ENCODE assay signal across 7 cellular contexts in genomic region chr10:31926765-31927596, GRCh38. TPM values are rescaled to one million over a fixed set of nuclear protein-coding genes. Genes with fewer than 3 reads are reported as not detected.
DNase-seq lines count a peak whose midpoint lies in the region; ATAC-seq, FAIRE-seq and TF ChIP-seq lines count a peak whose summit lies in the region.

No MANE protein-coding gene starts in this region.

- TF ChIP-seq POLR2A in endothelial cell of umbilical vein (IDR thresholded peaks at IDR 0.05; ENCODE audit: low read depth, low read length): no peak

- FAIRE-seq in endothelial cell of umbilical vein (lab: Jason Lieb, UNC): no peak
- no peak for FAIRE-seq in pancreas (lab: Jason Lieb, UNC)

- H3K36me3 ChIP-seq in Panc1 (ENCODE audit: control insufficient read depth, insufficient read depth, low read length) (no peaks in the 10 kb centered on the region; the same call in 1 of the 2 replicates), endothelial cell of umbilical vein (ENCODE audit: control insufficient read depth in 2 of 2, extremely low read depth in 1 of 2, insufficient read depth in 2 of 2, low read length in 2 of 2) (no peaks in the 10 kb centered on the region), pancreas (no peaks in the 10 kb centered on the region)

- dilution Hi-C loops in endothelial cell of umbilical vein (cut with MboI; ENCODE audit: extremely low pct_ligation_motif_present, low sequenced_read_pairs): no loop called here

- BruUV-seq in Panc1 (replicated peaks; lab: Mats Ljungman, UMichigan) (no TSS peak), endothelial cell of umbilical vein (replicated peaks; lab: Mats Ljungman, UMichigan) (TSS peak; percentile 10)

- peak overlapping the region; percentile 96; the same call in 1 of the 2 replicates for H3K4me3 ChIP-seq in GM12864 (ENCODE audit: low read depth, low read length)
- peak overlapping the region; percentile 73 to 88 for H3K4me3 ChIP-seq in Panc1 (ENCODE audit: low read depth in 2 of 2, low read length in 2 of 2)
- peak overlapping the region; percentile 74 to 90 (median 80) for H3K4me3 ChIP-seq in endothelial cell of umbilical vein (replicated peaks in 1 of 3; ENCODE audit: insufficient read depth in 1 of 3, low read depth in 1 of 3, low read length in 3 of 3)
- peak overlapping the region; percentile 72 to 90 (median 81) for H3K4me3 ChIP-seq in pancreas

- POLR2A ChIA-PET in Panc1 (lab: Charles Lee): no interaction called here
- POLR2A ChIA-PET in endothelial cell of umbilical vein (lab: Charles Lee): interaction anchor here (0.6 to 1.2 kb wide), 3 partner anchors 30 to 65 kb away, joined by 3 to 5 read pairs (median 3); no protein-coding TSS in a partner anchor

- H3K9me3 ChIP-seq in Panc1 (ENCODE audit: control insufficient read depth, insufficient read depth, low read depth, low read length) (no peaks in the 10 kb centered on the region), endothelial cell of umbilical vein (replicated peaks; ENCODE audit: control insufficient read depth, insufficient read depth, low read length) (no peaks in the 10 kb centered on the region), pancreas (no peaks in the 10 kb centered on the region)

- no peak for ATAC-seq in Panc1
- ATAC-seq in pancreas: no peak
- ATAC-seq in HG02623 (IDR thresholded peaks at IDR 0.05; ENCODE audit: unreplicated experiment): no peak

- no peaks in the 10 kb centered on the region for H3K9me1 ChIP-seq in endothelial cell of umbilical vein (replicated peaks; ENCODE audit: control insufficient read depth, extremely low read depth, insufficient read depth, low read length)

- in situ Hi-C loops in Panc1 (cut with HindIII; ENCODE audit: low pct_unique_long_range_greater_than_20kb, low sequenced_read_pairs): no loop called here

- no peaks in the 10 kb centered on the region for H3K27me3 ChIP-seq in Panc1 (ENCODE audit: control insufficient read depth, insufficient read depth, low read length)
- no peaks in the 10 kb centered on the region for H3K27me3 ChIP-seq in endothelial cell of umbilical vein (ENCODE audit: control insufficient read depth in 2 of 2, insufficient read depth in 2 of 2, low read length in 2 of 2)
- H3K27me3 ChIP-seq in pancreas: no peaks in the 10 kb centered on the region

- no peak for TF ChIP-seq CTCF in GM12864 (IDR thresholded peaks at IDR 0.05; ENCODE audit: low read depth, low read length, missing control alignments)
- TF ChIP-seq CTCF in Panc1 (IDR thresholded peaks at IDR 0.05): no peak
- TF ChIP-seq CTCF in endothelial cell of umbilical vein (IDR thresholded peaks at IDR 0.05; ENCODE audit: extremely low read depth in 1 of 2, insufficient read depth in 1 of 2, low read depth in 1 of 2, low read length in 2 of 2): no peak
- TF ChIP-seq CTCF in pancreas (IDR thresholded peaks at IDR 0.05): no peak

- peak overlapping the region; percentile 96 for H3K4me2 ChIP-seq in endothelial cell of umbilical vein (ENCODE audit: insufficient read depth, low read length)

- H3K27ac ChIP-seq in Panc1 (ENCODE audit: low read length): peak overlapping the region; percentile 82
- no peak overlapping the region for H3K27ac ChIP-seq in endothelial cell of umbilical vein (ENCODE audit: insufficient read depth, low read depth, low read length)
- H3K27ac ChIP-seq in pancreas: peak overlapping the region; percentile 94 to 99 (median 97)

- intact Hi-C loops in Panc1 (cut with micrococcal nuclease; ENCODE audit: unreplicated experiment): loop anchor here (5.0 kb wide), 1 partner anchor 60 kb away; no protein-coding TSS in a partner anchor
- intact Hi-C loops in endothelial cell of umbilical vein (cut with micrococcal nuclease): loop anchor here (5.0 kb wide), 1 partner anchor 80 kb away; no protein-coding TSS in a partner anchor
- intact Hi-C loops in pancreas (cut with DNase I): loop anchor here in 1 of 3 donors (10.0 kb wide), 1 partner anchor 52 kb away; no protein-coding TSS in a partner anchor
- intact Hi-C loops in posterior vena cava (cut with DNase I): no loop called here

- WGBS in pancreas, 2 donors: 5 to 7% methylated on average over 22 of the region's 22 CpGs

- DNase-seq in GM12864 (ENCODE audit: low read depth): no peak
- no peak for DNase-seq in Panc1 (ENCODE audit: low read depth, low spot score)
- DNase-seq in endothelial cell of umbilical vein (ENCODE audit: low read depth, low spot score): peak; percentile 11
- DNase-seq in pancreas: no peak
- DNase-seq in posterior vena cava (ENCODE audit: low spot score): no peak
- no peak for DNase-seq in OCI-M2 (lab: John Stamatoyannopoulos, UW; ENCODE audit: unreplicated experiment)

- peaks cover 7% of the 10 kb centered on the region for H4K20me1 ChIP-seq in endothelial cell of umbilical vein (replicated peaks; ENCODE audit: control insufficient read depth, extremely low read depth, insufficient read depth, low read length)

- H3K79me2 ChIP-seq in endothelial cell of umbilical vein (ENCODE audit: control insufficient read depth, insufficient read depth, low read length): peaks cover 38% of the 10 kb centered on the region

- CTCF ChIA-PET in Panc1 (lab: Charles Lee): no interaction called here
- CTCF ChIA-PET in endothelial cell of umbilical vein (lab: Charles Lee): interaction anchor here (0.5 to 5.5 kb wide), 6 partner anchors 10 to 65 kb away, joined by 3 to 80 read pairs (median 4); no protein-coding TSS in a partner anchor

- H3K9ac ChIP-seq in endothelial cell of umbilical vein (replicated peaks; ENCODE audit: extremely low read depth, insufficient read depth, low read length): peak overlapping the region; percentile 20

- H2AFZ ChIP-seq in endothelial cell of umbilical vein (ENCODE audit: low read depth, low read length): peak overlapping the region; percentile 35

- H3K4me1 ChIP-seq in Panc1 (ENCODE audit: control insufficient read depth, insufficient read depth, low read length) (peaks cover 15% of the 10 kb centered on the region), endothelial cell of umbilical vein (ENCODE audit: control insufficient read depth, extremely low read depth, insufficient read depth, low read length) (peaks cover 26% of the 10 kb centered on the region), pancreas (peaks cover 13 to 35% (median 30%) of the 10 kb centered on the region in 3 donors)

TF ChIP-seq in endothelial cell of umbilical vein, 7 proteins besides CTCF, POLR2A, EP300 and RAD21:
- TF ChIP-seq GATA2 (IDR thresholded peaks at IDR 0.05; ENCODE audit: insufficient read depth, insufficient read length, low read depth, low read length) (peak; percentile 10), JUN (IDR thresholded peaks at IDR 0.05; ENCODE audit: borderline replicate concordance, insufficient read depth, insufficient read length, low read depth) (peak; percentile 38), FOS (IDR thresholded peaks at IDR 0.05; ENCODE audit: borderline replicate concordance, insufficient read depth, low read length) (peak; percentile 51), EZH2 (IDR thresholded peaks at IDR 0.05; ENCODE audit: borderline replicate concordance, low read depth, low read length, severe bottlenecking) (no peak)

RNA-seq across cellular contexts. Expression of gene ARHGAP12, which starts 1.6 kb away (rescaled TPM):
- 22.9 TPM for total RNA-seq in Panc1 (2021; ENCODE audit: unreplicated experiment)
- 12.0 TPM for polyA plus RNA-seq in Panc1 (2012; ENCODE audit: insufficient read length)
- total RNA-seq in endothelial cell of umbilical vein: 19.2 and 19.3 TPM in 2 replicates
- 3.7 and 5.8 TPM in 2 replicates for polyA plus RNA-seq in endothelial cell of umbilical vein
- 5.7 TPM in 2 replicates for polyA plus RNA-seq in endothelial cell of umbilical vein (2011; cell fraction: cytosol; rRNA removed)
- 22.2 and 27.5 TPM in 2 replicates for polyA plus RNA-seq in endothelial cell of umbilical vein (2011; cell fraction: nucleus; rRNA removed)
- polyA plus RNA-seq in endothelial cell of umbilical vein (2012): 14.0 TPM in 2 replicates
- polyA minus RNA-seq in endothelial cell of umbilical vein: 12.4 and 12.6 TPM in 2 replicates
- 6.5 TPM for polyA minus RNA-seq in endothelial cell of umbilical vein (2011; cell fraction: cytosol; rRNA and poly(A)+ RNA removed)
- polyA minus RNA-seq in endothelial cell of umbilical vein (2011; cell fraction: nucleus; rRNA and poly(A)+ RNA removed): 28.8 and 36.9 TPM in 2 replicates
- total RNA-seq in pancreas: 10 to 100 TPM; 16.3 to 27.0 (median 21.3) TPM
- polyA plus RNA-seq in pancreas: 10 to 100 TPM; 24.7 to 30.1 TPM
- 10 to 100 TPM; 27.6 to 32.6 TPM for total RNA-seq in posterior vena cava

Comparison
In these comparisons a context has a peak if more than half of its experiments do, and no peak if none do; other contexts are left out.
1. intact Hi-C loops: an anchor here in Panc1 (5.0 kb wide) and endothelial cell of umbilical vein (5.0 kb wide); none called in posterior vena cava.